ENCODE assay signal across 16 cellular contexts in the genomic region with DNA sequence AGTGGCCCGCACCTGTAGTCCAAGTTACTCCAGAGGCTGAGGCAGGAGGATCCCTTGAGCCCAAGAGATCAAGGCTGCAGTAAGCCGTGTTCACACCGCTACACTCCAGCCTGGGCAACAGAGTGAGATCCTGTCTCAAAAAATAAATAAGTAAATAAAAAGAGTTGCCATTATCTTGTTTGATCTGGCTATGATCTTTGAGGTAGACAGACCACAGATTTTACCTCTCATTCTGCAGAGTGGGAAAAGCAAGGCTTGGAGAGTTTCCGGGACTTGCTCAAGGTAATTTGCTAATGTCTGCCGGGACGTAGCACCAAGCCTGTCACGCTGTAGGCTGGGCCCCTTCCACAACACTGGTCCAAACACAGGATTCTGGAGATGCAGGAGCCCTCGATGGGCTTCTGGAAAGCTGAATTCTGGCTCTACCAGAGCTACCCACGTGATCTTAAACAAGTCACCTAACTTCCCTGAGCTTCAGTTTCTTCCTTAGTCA. TPM values are rescaled to one million over a fixed set of nuclear protein-coding genes. Genes with fewer than 3 reads are reported as not detected.
A peak's percentile ranks its signal among the peaks of the same experiment; 100 is the strongest.
DNase-seq lines count a peak whose midpoint lies in the region; ATAC-seq and TF ChIP-seq lines count a peak whose summit lies in the region.
"Had no signal": no experiment of that assay in that cellular context is flagged by ENCODE, and none has a peak within 500 bp of the region (broad histone marks: within the 10 kb centered on the region; RNA-seq: fewer than 3 reads in every experiment).

No MANE protein-coding gene starts in this region.

- peak overlapping the region; percentile 91 to 99 (median 96) for H3K4me3 Mint-ChIP-seq in CD4-positive, CD25-positive, alpha-beta regulatory T cell
- peak overlapping the region; percentile 92 for H3K4me3 Mint-ChIP-seq in activated T-helper 1 cell treated with anti-CD3 and anti-CD28 coated beads, Interleukin-12 subunit alpha, Interleukin-12 subunit beta, Interleukin-2, Interleukin-4 antibody, amounts not matched to agents 30 ng/mL and 10 ng/mL and 1 ng/mL, durations not matched to agents 14 hours and 24 hours and 36 hours
- H3K4me3 Mint-ChIP-seq: GM23338 had no signal

- no peaks in the 10 kb centered on the region for H3K9me3 ChIP-seq in CD4-positive, CD25-positive, alpha-beta regulatory T cell (ENCODE audit: control insufficient read depth in 2 of 2, low read length in 2 of 2)
- H3K9me3 ChIP-seq in KOPT-K1 (ENCODE audit: insufficient read depth, low read length, poor library complexity, severe bottlenecking) (no peaks in the 10 kb centered on the region), mononuclear cell (ENCODE audit: low read depth, low read length) (no peaks in the 10 kb centered on the region), PC-3 (ENCODE audit: low read length) (no peaks in the 10 kb centered on the region), right atrium auricular region (no peaks in the 10 kb centered on the region)
- H3K9me3 ChIP-seq: ovary had no signal

- peaks cover 37% of the 10 kb centered on the region for H3K36me3 Mint-ChIP-seq in CD4-positive, CD25-positive, alpha-beta regulatory T cell
- peaks cover 21% of the 10 kb centered on the region for H3K36me3 Mint-ChIP-seq in activated T-helper 1 cell treated with anti-CD3 and anti-CD28 coated beads, Interleukin-12 subunit alpha, Interleukin-12 subunit beta, Interleukin-2, Interleukin-4 antibody, amounts not matched to agents 30 ng/mL and 10 ng/mL and 1 ng/mL, durations not matched to agents 14 hours and 24 hours and 36 hours (ENCODE audit: low read depth)

- H2AFZ ChIP-seq in PC-3 (ENCODE audit: low read length), result no peak overlapping the region
- H2AFZ ChIP-seq: GM23338 had no signal

- no TSS peak for BruUV-seq in PC-3 (replicated peaks; lab: Mats Ljungman, UMichigan)

- CTCF ChIA-PET in PC-3 (lab: Charles Lee), result no interaction called here

- peak overlapping the region; percentile 91 to 97 (median 95) for H3K27ac Mint-ChIP-seq in CD4-positive, CD25-positive, alpha-beta regulatory T cell
- peak overlapping the region; percentile 96 for H3K27ac Mint-ChIP-seq in activated T-helper 1 cell treated with anti-CD3 and anti-CD28 coated beads, Interleukin-12 subunit alpha, Interleukin-12 subunit beta, Interleukin-2, Interleukin-4 antibody, amounts not matched to agents 30 ng/mL and 10 ng/mL and 1 ng/mL, durations not matched to agents 14 hours and 24 hours and 36 hours
- H3K27ac Mint-ChIP-seq: GM23338 had no signal

- peak overlapping the region; percentile 83 for H3K27ac ChIP-seq in CD4-positive, CD25-positive, alpha-beta regulatory T cell (ENCODE audit: insufficient read depth, low read length, poor library complexity, severe bottlenecking)
- peak overlapping the region; percentile 94 for H3K27ac ChIP-seq in KOPT-K1 (ENCODE audit: low read depth, low read length, poor library complexity, severe bottlenecking)
- H3K27ac ChIP-seq in PC-3 (ENCODE audit: low read length), result no peak overlapping the region
- H3K27ac ChIP-seq in right atrium auricular region, result no peak overlapping the region
- H3K27ac ChIP-seq: ovary had no signal

- H3K9me3 Mint-ChIP-seq in CD4-positive, CD25-positive, alpha-beta regulatory T cell, result peaks cover 0 to 9% (median 0%) of the 10 kb centered on the region in 7 donors
- no peaks in the 10 kb centered on the region for H3K9me3 Mint-ChIP-seq in activated T-helper 1 cell treated with anti-CD3 and anti-CD28 coated beads, Interleukin-12 subunit alpha, Interleukin-12 subunit beta, Interleukin-2, Interleukin-4 antibody, amounts not matched to agents 30 ng/mL and 10 ng/mL and 1 ng/mL, durations not matched to agents 14 hours and 24 hours and 36 hours
- H3K9me3 Mint-ChIP-seq: GM23338 had no signal

- H3K9ac ChIP-seq in PC-3 (ENCODE audit: low read length), result no peak overlapping the region

- no peaks in the 10 kb centered on the region for H4K20me1 ChIP-seq in PC-3 (ENCODE audit: low read length)

- peaks cover 73% of the 10 kb centered on the region for H3K4me1 ChIP-seq in CD4-positive, CD25-positive, alpha-beta regulatory T cell (ENCODE audit: control insufficient read depth, insufficient read depth, low read length, poor library complexity, severe bottlenecking)
- H3K4me1 ChIP-seq in mononuclear cell (ENCODE audit: insufficient read depth, low read length), result peaks cover 39% of the 10 kb centered on the region
- no peaks in the 10 kb centered on the region for H3K4me1 ChIP-seq in PC-3 (ENCODE audit: insufficient read depth, low read length)
- no peaks in the 10 kb centered on the region for H3K4me1 ChIP-seq in right atrium auricular region

- intact Hi-C loops in activated T-helper 1 cell treated with anti-CD3 and anti-CD28 coated beads, Interleukin-12 subunit alpha, Interleukin-12 subunit beta, Interleukin-2, Interleukin-4 antibody, amounts not matched to agents 30 ng/mL and 10 ng/mL and 1 ng/mL, durations not matched to agents 14 hours and 24 hours and 36 hours (cut with micrococcal nuclease), result loop anchor here (1.0 to 10.0 kb wide), 5 partner anchors 26 to 727 kb away; a partner anchor contains a TSS
- intact Hi-C loops in PC-3 (cut with micrococcal nuclease), result no loop called here

- peaks cover 30 to 72% (median 55%) of the 10 kb centered on the region in 4 donors for H3K4me1 Mint-ChIP-seq in CD4-positive, CD25-positive, alpha-beta regulatory T cell
- peaks cover 89% of the 10 kb centered on the region for H3K4me1 Mint-ChIP-seq in activated T-helper 1 cell treated with anti-CD3 and anti-CD28 coated beads, Interleukin-12 subunit alpha, Interleukin-12 subunit beta, Interleukin-2, Interleukin-4 antibody, amounts not matched to agents 30 ng/mL and 10 ng/mL and 1 ng/mL, durations not matched to agents 14 hours and 24 hours and 36 hours (ENCODE audit: low read depth)

- H3K79me2 ChIP-seq in PC-3 (ENCODE audit: low read length), result no peaks in the 10 kb centered on the region

- POLR2A ChIA-PET in PC-3 (lab: Charles Lee; ENCODE audit: unreplicated experiment), result no interaction called here

- H3K36me3 ChIP-seq in CD4-positive, CD25-positive, alpha-beta regulatory T cell (ENCODE audit: control insufficient read depth, insufficient read depth, low read length), result no peaks in the 10 kb centered on the region
- peaks cover 11% of the 10 kb centered on the region; the same call in 1 of the 2 replicates for H3K36me3 ChIP-seq in KOPT-K1 (ENCODE audit: insufficient read depth, low read length)
- no peaks in the 10 kb centered on the region for H3K36me3 ChIP-seq in PC-3 (ENCODE audit: low read depth, low read length)
- no peaks in the 10 kb centered on the region for H3K36me3 ChIP-seq in right atrium auricular region
- H3K36me3 ChIP-seq: ovary had no signal

- H3K4me2 ChIP-seq in PC-3 (ENCODE audit: low read length), result no peak overlapping the region
- H3K4me2 ChIP-seq: GM23338 had no signal

- H3K4me3 ChIP-seq in CD4-positive, CD25-positive, alpha-beta regulatory T cell (ENCODE audit: low read depth, low read length), result peak overlapping the region; percentile 98
- peak overlapping the region; percentile 12 for H3K4me3 ChIP-seq in mononuclear cell (ENCODE audit: low read length)
- H3K4me3 ChIP-seq in PC-3 (ENCODE audit: low read length), result no peak overlapping the region
- H3K4me3 ChIP-seq in right atrium auricular region, result no peak overlapping the region
- H3K4me3 ChIP-seq: GM23338, ovary had no signal

- H3K9me2 ChIP-seq in PC-3 (replicated peaks; ENCODE audit: low read length), result no peaks in the 10 kb centered on the region

- ATAC-seq in CD4-positive, CD25-positive, alpha-beta regulatory T cell (ENCODE audit: low read depth in 2 of 2), result no peak
- ATAC-seq in PC-3, result no peak
- ATAC-seq: GM23338, sciatic nerve had no signal

- H3F3A ChIP-seq in PC-3 (ENCODE audit: low read length, unreplicated experiment), result no peaks in the 10 kb centered on the region

- H3K27me3 Mint-ChIP-seq in CD4-positive, CD25-positive, alpha-beta regulatory T cell, result no peaks in the 10 kb centered on the region
- no peaks in the 10 kb centered on the region for H3K27me3 Mint-ChIP-seq in activated T-helper 1 cell treated with anti-CD3 and anti-CD28 coated beads, Interleukin-12 subunit alpha, Interleukin-12 subunit beta, Interleukin-2, Interleukin-4 antibody, amounts not matched to agents 30 ng/mL and 10 ng/mL and 1 ng/mL, durations not matched to agents 14 hours and 24 hours and 36 hours (ENCODE audit: insufficient read depth)

- TF ChIP-seq CTCF in PC-3 (conservative IDR thresholded peaks at IDR 0.05; ENCODE audit: low read depth, low read length), result no peak
- no peak for TF ChIP-seq CTCF in right atrium auricular region (IDR thresholded peaks at IDR 0.05)

- no peaks in the 10 kb centered on the region for H3K27me3 ChIP-seq in CD4-positive, CD25-positive, alpha-beta regulatory T cell (ENCODE audit: control insufficient read depth, insufficient read depth, low read length)
- no peaks in the 10 kb centered on the region for H3K27me3 ChIP-seq in mononuclear cell (ENCODE audit: insufficient read depth, low read length)
- peaks cover 52% of the 10 kb centered on the region for H3K27me3 ChIP-seq in PC-3 (ENCODE audit: low read length)
- no peaks in the 10 kb centered on the region for H3K27me3 ChIP-seq in right atrium auricular region
- H3K27me3 ChIP-seq: ovary had no signal

- peak in 1 of 3 donors; percentile 38 for DNase-seq in CD4-positive, CD25-positive, alpha-beta regulatory T cell
- DNase-seq in activated T-helper 1 cell treated with anti-CD3 and anti-CD28 coated beads, Interleukin-12 subunit alpha, Interleukin-12 subunit beta, Interleukin-2, Interleukin-4 antibody, amounts not matched to agents 30 ng/mL and 10 ng/mL and 1 ng/mL, durations not matched to agents 14 hours and 24 hours and 36 hours (ENCODE audit: low spot score), result no peak
- no peak for DNase-seq in mesenteric fat pad (ENCODE audit: low spot score)
- no peak for DNase-seq in NCI-H1694 (lab: John Stamatoyannopoulos, UW)
- DNase-seq in PC-3, result no peak
- DNase-seq in right atrium auricular region (ENCODE audit: low spot score), result no peak
- DNase-seq: DND-41, NCI-H1436 treated with DMSO at 0.1 percent for 48 hours, ovary had no signal

RNA-seq across cellular contexts. Expression of a gene that starts 6.8 kb away (rescaled TPM):
- 160 TPM for total RNA-seq in CD4-positive, CD25-positive, alpha-beta regulatory T cell
- 10 to 100 TPM; 48.9 to 79.2 (median 52.2) TPM for polyA plus RNA-seq in CD4-positive, CD25-positive, alpha-beta regulatory T cell
- 30.5 and 31.3 TPM in 2 replicates for total RNA-seq in activated T-helper 1 cell treated with anti-CD3 and anti-CD28 coated beads, Interleukin-12 subunit alpha, Interleukin-12 subunit beta, Interleukin-2, Interleukin-4 antibody, amounts not matched to agents 30 ng/mL and 10 ng/mL and 1 ng/mL, durations not matched to agents 14 hours and 24 hours and 36 hours
- total RNA-seq in mononuclear cell, result 94.1 TPM
- 1.3 TPM for total RNA-seq in mesenteric fat pad
- 0.52 TPM in 1 of 2 replicates, not detected in the other for total RNA-seq in PC-3 (2014; rRNA removed)
- 1 to 10 TPM; 1.3 to 2.4 TPM for total RNA-seq in right atrium auricular region
- total RNA-seq: myocyte had no signal
- polyA plus RNA-seq: GM23338 had no signal

RNA-seq across cellular contexts. Expression of a gene that starts 14.1 kb away (rescaled TPM):
- total RNA-seq in CD4-positive, CD25-positive, alpha-beta regulatory T cell, result not detected
- under 1 TPM; 0.13 to 0.32 (median 0.18) TPM for polyA plus RNA-seq in CD4-positive, CD25-positive, alpha-beta regulatory T cell
- total RNA-seq in activated T-helper 1 cell treated with anti-CD3 and anti-CD28 coated beads, Interleukin-12 subunit alpha, Interleukin-12 subunit beta, Interleukin-2, Interleukin-4 antibody, amounts not matched to agents 30 ng/mL and 10 ng/mL and 1 ng/mL, durations not matched to agents 14 hours and 24 hours and 36 hours, result 0.08 and 0.20 TPM in 2 replicates
- total RNA-seq in mononuclear cell (0.10 TPM), mesenteric fat pad (not detected), PC-3 (2014; rRNA removed) (not detected in 2 replicates), right atrium auricular region (not detected)
- total RNA-seq: GM23338, liver, MCF 10A, myocyte had no signal
- polyA plus RNA-seq: GM23338, liver, ovary had no signal

RNA-seq across cellular contexts. Expression of a gene that starts 52.5 kb away (rescaled TPM):
- total RNA-seq in CD4-positive, CD25-positive, alpha-beta regulatory T cell, result 13.0 TPM
- 1 to 10 TPM in 3 of 4 donors, under 1 TPM in 1; 0.91 to 1.8 (median 1.5) TPM for polyA plus RNA-seq in CD4-positive, CD25-positive, alpha-beta regulatory T cell
- total RNA-seq in activated T-helper 1 cell treated with anti-CD3 and anti-CD28 coated beads, Interleukin-12 subunit alpha, Interleukin-12 subunit beta, Interleukin-2, Interleukin-4 antibody, amounts not matched to agents 30 ng/mL and 10 ng/mL and 1 ng/mL, durations not matched to agents 14 hours and 24 hours and 36 hours, result 1.3 and 1.7 TPM in 2 replicates
- total RNA-seq in mononuclear cell (7.9 TPM), mesenteric fat pad (not detected), PC-3 (2014; rRNA removed) (not detected in 2 replicates), right atrium auricular region (not detected)
- total RNA-seq: GM23338, MCF 10A, myocyte, ovary had no signal
- polyA plus RNA-seq: GM23338, liver, ovary had no signal

Comparison
In these comparisons a context has a peak if more than half of its experiments do, and no peak if none do; other contexts are left out.
1. H3K27ac ChIP-seq: peak in CD4-positive, CD25-positive, alpha-beta regulatory T cell (single experiment) and KOPT-K1 (single experiment); none in PC-3 (single experiment) and right atrium auricular region (0 of 2).
2. H3K4me3 ChIP-seq: peak in CD4-positive, CD25-positive, alpha-beta regulatory T cell (single experiment) and mononuclear cell (single experiment); none in PC-3 (single experiment) and right atrium auricular region (0 of 2).